Comparison of ENCODE assay signal across 1 cellular context in the genomic region with DNA sequence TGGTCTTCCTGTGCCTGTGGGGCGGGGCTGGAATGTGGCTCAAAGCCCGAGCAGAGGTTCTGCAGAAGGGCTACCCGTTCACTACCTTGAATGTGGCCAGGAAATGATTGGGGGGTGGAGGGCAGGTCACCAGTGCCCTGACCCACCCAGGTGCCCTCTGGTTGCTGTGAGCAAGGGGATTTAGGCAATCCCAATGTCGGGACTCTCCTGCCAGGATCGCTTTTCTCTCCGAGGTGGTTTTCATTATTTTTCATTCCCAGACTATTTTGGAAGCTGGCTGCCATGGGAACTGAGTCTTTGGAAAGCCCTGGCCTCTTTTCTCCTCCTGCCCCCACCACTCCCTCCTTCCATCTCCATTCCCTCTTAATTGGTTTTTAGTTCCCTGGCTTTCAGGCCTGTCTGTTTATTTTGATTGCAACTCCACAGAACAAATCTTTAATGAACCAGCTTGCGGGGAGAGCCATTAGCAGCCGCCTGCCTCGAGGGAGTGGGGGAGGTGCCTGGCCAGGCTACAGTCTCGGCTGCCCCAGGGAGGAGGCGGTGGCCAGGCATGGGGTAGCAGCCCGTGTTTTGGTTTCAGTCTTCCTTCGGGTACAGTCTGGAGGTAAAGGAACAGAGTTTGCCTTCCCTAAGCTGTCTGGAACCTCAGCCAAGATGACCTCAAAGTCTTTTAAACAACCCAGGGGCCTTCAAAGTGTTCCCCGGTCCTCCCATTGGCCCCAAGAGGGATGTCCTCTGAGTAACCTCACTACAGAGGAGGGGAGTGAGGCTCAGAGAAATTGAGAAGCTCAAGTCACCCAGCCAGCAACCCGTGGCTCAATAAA.
TF ChIP-seq lines count a peak whose summit lies in the region.

No MANE protein-coding gene starts in this region.

TF ChIP-seq in HepG2, 621 proteins besides CTCF, POLR2A, EP300 and RAD21 (continued from another document and continues in another):
- TF ChIP-seq, protein P1, sequence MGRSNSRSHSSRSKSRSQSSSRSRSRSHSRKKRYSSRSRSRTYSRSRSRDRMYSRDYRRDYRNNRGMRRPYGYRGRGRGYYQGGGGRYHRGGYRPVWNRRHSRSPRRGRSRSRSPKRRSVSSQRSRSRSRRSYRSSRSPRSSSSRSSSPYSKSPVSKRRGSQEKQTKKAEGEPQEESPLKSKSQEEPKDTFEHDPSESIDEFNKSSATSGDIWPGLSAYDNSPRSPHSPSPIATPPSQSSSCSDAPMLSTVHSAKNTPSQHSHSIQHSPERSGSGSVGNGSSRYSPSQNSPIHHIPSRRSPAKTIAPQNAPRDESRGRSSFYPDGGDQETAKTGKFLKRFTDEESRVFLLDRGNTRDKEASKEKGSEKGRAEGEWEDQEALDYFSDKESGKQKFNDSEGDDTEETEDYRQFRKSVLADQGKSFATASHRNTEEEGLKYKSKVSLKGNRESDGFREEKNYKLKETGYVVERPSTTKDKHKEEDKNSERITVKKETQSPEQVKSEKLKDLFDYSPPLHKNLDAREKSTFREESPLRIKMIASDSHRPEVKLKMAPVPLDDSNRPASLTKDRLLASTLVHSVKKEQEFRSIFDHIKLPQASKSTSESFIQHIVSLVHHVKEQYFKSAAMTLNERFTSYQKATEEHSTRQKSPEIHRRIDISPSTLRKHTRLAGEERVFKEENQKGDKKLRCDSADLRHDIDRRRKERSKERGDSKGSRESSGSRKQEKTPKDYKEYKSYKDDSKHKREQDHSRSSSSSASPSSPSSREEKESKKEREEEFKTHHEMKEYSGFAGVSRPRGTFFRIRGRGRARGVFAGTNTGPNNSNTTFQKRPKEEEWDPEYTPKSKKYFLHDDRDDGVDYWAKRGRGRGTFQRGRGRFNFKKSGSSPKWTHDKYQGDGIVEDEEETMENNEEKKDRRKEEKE (IDR thresholded peaks at IDR 0.05) = no peak
- TF ChIP-seq, protein P2, sequence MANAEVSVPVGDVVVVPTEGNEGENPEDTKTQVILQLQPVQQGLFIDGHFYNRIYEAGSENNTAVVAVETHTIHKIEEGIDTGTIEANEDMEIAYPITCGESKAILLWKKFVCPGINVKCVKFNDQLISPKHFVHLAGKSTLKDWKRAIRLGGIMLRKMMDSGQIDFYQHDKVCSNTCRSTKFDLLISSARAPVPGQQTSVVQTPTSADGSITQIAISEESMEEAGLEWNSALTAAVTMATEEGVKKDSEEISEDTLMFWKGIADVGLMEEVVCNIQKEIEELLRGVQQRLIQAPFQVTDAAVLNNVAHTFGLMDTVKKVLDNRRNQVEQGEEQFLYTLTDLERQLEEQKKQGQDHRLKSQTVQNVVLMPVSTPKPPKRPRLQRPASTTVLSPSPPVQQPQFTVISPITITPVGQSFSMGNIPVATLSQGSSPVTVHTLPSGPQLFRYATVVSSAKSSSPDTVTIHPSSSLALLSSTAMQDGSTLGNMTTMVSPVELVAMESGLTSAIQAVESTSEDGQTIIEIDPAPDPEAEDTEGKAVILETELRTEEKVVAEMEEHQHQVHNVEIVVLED (CRISPR knock-in tag; IDR thresholded peaks at IDR 0.05; ENCODE audit: borderline replicate concordance) = no peak
- TF ChIP-seq ZNF792 (CRISPR knock-in tag; IDR thresholded peaks at IDR 0.05) (no peak), ZNF431 (CRISPR knock-in tag; IDR thresholded peaks at IDR 0.05; ENCODE audit: borderline replicate concordance, low read depth) (no peak), ZNF234 (CRISPR knock-in tag; conservative IDR thresholded peaks at IDR 0.05) (no peak), MAFG (CRISPR knock-in tag; IDR thresholded peaks at IDR 0.05) (no peak), ARNTL (CRISPR knock-in tag; IDR thresholded peaks at IDR 0.05) (0 out of 2 replicates have a peak, but pooled peaks have one; percentile 33), ZFP41 (CRISPR knock-in tag; IDR thresholded peaks at IDR 0.05; ENCODE audit: borderline replicate concordance) (no peak), SP5 (CRISPR knock-in tag; IDR thresholded peaks at IDR 0.05; ENCODE audit: borderline replicate concordance, low read depth) (peak; percentile 51; the same call in 1 of the 2 replicates), CCAR2 (optimal IDR thresholded peaks at IDR 0.05; ENCODE audit: low read depth, low read length) (no peak), ZNF616 (CRISPR knock-in tag; IDR thresholded peaks at IDR 0.05; ENCODE audit: low read depth) (no peak), CHD2 (IDR thresholded peaks at IDR 0.05; ENCODE audit: low read depth, low read length) (no peak), MIER2 (CRISPR knock-in tag; IDR thresholded peaks at IDR 0.05) (no peak), HNRNPUL1 (IDR thresholded peaks at IDR 0.05; ENCODE audit: low read depth, low read length) (no peak), MBNL3 (CRISPR knock-in tag; conservative IDR thresholded peaks at IDR 0.05) (no peak), ETV5 (CRISPR knock-in tag; IDR thresholded peaks at IDR 0.05; ENCODE audit: borderline replicate concordance) (no peak), FOXK2 (IDR thresholded peaks at IDR 0.05) (no peak), SCMH1 (CRISPR knock-in tag; IDR thresholded peaks at IDR 0.05; ENCODE audit: borderline replicate concordance) (no peak), MED13 (CRISPR knock-in tag; IDR thresholded peaks at IDR 0.05) (no peak), BORCS8-MEF2B (CRISPR knock-in tag; IDR thresholded peaks at IDR 0.05) (0 out of 2 replicates have a peak, but pooled peaks have one; percentile 14), ADNP (CRISPR knock-in tag; IDR thresholded peaks at IDR 0.05) (no peak), GABPA (IDR thresholded peaks at IDR 0.05; ENCODE audit: low read depth, low read length) (no peak), GABPA (CRISPR knock-in tag; IDR thresholded peaks at IDR 0.05; ENCODE audit: low read depth) (no peak), ZNF556 (CRISPR knock-in tag; IDR thresholded peaks at IDR 0.05; ENCODE audit: borderline replicate concordance) (0 out of 2 replicates have a peak, but pooled peaks have one; percentile 19), ZNF331 (CRISPR knock-in tag; IDR thresholded peaks at IDR 0.05) (no peak), SNRNP70 (IDR thresholded peaks at IDR 0.05; ENCODE audit: low read depth, low read length) (no peak), ZNF713 (CRISPR knock-in tag; IDR thresholded peaks at IDR 0.05) (no peak), ZBTB7B (CRISPR knock-in tag; IDR thresholded peaks at IDR 0.05) (0 out of 2 replicates have a peak, but pooled peaks have one; percentile 18), PHF21A (CRISPR knock-in tag; IDR thresholded peaks at IDR 0.05) (no peak), GLI4 (CRISPR knock-in tag; IDR thresholded peaks at IDR 0.05; ENCODE audit: borderline replicate concordance) (no peak), ESRRA (CRISPR knock-in tag; IDR thresholded peaks at IDR 0.05; ENCODE audit: low read depth) (no peak), HDAC6 (IDR thresholded peaks at IDR 0.05; ENCODE audit: low read depth, low read length) (no peak), MZF1 (CRISPR knock-in tag; IDR thresholded peaks at IDR 0.05; ENCODE audit: borderline replicate concordance) (no peak), SKI (IDR thresholded peaks at IDR 0.05; ENCODE audit: partially characterized antibody) (no peak), RFX5 (IDR thresholded peaks at IDR 0.05; ENCODE audit: low read depth, low read length) (no peak)
- TF ChIP-seq, protein P3, sequence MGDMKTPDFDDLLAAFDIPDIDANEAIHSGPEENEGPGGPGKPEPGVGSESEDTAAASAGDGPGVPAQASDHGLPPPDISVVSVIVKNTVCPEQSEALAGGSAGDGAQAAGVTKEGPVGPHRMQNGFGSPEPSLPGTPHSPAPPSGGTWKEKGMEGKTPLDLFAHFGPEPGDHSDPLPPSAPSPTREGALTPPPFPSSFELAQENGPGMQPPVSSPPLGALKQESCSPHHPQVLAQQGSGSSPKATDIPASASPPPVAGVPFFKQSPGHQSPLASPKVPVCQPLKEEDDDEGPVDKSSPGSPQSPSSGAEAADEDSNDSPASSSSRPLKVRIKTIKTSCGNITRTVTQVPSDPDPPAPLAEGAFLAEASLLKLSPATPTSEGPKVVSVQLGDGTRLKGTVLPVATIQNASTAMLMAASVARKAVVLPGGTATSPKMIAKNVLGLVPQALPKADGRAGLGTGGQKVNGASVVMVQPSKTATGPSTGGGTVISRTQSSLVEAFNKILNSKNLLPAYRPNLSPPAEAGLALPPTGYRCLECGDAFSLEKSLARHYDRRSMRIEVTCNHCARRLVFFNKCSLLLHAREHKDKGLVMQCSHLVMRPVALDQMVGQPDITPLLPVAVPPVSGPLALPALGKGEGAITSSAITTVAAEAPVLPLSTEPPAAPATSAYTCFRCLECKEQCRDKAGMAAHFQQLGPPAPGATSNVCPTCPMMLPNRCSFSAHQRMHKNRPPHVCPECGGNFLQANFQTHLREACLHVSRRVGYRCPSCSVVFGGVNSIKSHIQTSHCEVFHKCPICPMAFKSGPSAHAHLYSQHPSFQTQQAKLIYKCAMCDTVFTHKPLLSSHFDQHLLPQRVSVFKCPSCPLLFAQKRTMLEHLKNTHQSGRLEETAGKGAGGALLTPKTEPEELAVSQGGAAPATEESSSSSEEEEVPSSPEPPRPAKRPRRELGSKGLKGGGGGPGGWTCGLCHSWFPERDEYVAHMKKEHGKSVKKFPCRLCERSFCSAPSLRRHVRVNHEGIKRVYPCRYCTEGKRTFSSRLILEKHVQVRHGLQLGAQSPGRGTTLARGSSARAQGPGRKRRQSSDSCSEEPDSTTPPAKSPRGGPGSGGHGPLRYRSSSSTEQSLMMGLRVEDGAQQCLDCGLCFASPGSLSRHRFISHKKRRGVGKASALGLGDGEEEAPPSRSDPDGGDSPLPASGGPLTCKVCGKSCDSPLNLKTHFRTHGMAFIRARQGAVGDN (CRISPR knock-in tag; IDR thresholded peaks at IDR 0.05) = peak; percentile 53
- TF ChIP-seq, protein P4, sequence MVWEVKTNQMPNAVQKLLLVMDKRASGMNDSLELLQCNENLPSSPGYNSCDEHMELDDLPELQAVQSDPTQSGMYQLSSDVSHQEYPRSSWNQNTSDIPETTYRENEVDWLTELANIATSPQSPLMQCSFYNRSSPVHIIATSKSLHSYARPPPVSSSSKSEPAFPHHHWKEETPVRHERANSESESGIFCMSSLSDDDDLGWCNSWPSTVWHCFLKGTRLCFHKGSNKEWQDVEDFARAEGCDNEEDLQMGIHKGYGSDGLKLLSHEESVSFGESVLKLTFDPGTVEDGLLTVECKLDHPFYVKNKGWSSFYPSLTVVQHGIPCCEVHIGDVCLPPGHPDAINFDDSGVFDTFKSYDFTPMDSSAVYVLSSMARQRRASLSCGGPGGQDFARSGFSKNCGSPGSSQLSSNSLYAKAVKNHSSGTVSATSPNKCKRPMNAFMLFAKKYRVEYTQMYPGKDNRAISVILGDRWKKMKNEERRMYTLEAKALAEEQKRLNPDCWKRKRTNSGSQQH (CRISPR knock-in tag; IDR thresholded peaks at IDR 0.05; ENCODE audit: low read depth) = no peak
- TF ChIP-seq, protein P5, sequence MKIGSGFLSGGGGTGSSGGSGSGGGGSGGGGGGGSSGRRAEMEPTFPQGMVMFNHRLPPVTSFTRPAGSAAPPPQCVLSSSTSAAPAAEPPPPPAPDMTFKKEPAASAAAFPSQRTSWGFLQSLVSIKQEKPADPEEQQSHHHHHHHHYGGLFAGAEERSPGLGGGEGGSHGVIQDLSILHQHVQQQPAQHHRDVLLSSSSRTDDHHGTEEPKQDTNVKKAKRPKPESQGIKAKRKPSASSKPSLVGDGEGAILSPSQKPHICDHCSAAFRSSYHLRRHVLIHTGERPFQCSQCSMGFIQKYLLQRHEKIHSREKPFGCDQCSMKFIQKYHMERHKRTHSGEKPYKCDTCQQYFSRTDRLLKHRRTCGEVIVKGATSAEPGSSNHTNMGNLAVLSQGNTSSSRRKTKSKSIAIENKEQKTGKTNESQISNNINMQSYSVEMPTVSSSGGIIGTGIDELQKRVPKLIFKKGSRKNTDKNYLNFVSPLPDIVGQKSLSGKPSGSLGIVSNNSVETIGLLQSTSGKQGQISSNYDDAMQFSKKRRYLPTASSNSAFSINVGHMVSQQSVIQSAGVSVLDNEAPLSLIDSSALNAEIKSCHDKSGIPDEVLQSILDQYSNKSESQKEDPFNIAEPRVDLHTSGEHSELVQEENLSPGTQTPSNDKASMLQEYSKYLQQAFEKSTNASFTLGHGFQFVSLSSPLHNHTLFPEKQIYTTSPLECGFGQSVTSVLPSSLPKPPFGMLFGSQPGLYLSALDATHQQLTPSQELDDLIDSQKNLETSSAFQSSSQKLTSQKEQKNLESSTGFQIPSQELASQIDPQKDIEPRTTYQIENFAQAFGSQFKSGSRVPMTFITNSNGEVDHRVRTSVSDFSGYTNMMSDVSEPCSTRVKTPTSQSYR (CRISPR knock-in tag; IDR thresholded peaks at IDR 0.05; ENCODE audit: borderline replicate concordance) = peak; percentile 93
- TF ChIP-seq, protein P6, sequence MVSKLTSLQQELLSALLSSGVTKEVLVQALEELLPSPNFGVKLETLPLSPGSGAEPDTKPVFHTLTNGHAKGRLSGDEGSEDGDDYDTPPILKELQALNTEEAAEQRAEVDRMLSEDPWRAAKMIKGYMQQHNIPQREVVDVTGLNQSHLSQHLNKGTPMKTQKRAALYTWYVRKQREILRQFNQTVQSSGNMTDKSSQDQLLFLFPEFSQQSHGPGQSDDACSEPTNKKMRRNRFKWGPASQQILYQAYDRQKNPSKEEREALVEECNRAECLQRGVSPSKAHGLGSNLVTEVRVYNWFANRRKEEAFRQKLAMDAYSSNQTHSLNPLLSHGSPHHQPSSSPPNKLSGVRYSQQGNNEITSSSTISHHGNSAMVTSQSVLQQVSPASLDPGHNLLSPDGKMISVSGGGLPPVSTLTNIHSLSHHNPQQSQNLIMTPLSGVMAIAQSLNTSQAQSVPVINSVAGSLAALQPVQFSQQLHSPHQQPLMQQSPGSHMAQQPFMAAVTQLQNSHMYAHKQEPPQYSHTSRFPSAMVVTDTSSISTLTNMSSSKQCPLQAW (CRISPR knock-in tag; IDR thresholded peaks at IDR 0.05) = 0 out of 2 replicates have a peak, but pooled peaks have one; percentile 5
- TF ChIP-seq, protein P7, sequence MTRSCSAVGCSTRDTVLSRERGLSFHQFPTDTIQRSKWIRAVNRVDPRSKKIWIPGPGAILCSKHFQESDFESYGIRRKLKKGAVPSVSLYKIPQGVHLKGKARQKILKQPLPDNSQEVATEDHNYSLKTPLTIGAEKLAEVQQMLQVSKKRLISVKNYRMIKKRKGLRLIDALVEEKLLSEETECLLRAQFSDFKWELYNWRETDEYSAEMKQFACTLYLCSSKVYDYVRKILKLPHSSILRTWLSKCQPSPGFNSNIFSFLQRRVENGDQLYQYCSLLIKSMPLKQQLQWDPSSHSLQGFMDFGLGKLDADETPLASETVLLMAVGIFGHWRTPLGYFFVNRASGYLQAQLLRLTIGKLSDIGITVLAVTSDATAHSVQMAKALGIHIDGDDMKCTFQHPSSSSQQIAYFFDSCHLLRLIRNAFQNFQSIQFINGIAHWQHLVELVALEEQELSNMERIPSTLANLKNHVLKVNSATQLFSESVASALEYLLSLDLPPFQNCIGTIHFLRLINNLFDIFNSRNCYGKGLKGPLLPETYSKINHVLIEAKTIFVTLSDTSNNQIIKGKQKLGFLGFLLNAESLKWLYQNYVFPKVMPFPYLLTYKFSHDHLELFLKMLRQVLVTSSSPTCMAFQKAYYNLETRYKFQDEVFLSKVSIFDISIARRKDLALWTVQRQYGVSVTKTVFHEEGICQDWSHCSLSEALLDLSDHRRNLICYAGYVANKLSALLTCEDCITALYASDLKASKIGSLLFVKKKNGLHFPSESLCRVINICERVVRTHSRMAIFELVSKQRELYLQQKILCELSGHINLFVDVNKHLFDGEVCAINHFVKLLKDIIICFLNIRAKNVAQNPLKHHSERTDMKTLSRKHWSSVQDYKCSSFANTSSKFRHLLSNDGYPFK (CRISPR knock-in tag; IDR thresholded peaks at IDR 0.05; ENCODE audit: borderline replicate concordance) = no peak
